In the genomic region with DNA sequence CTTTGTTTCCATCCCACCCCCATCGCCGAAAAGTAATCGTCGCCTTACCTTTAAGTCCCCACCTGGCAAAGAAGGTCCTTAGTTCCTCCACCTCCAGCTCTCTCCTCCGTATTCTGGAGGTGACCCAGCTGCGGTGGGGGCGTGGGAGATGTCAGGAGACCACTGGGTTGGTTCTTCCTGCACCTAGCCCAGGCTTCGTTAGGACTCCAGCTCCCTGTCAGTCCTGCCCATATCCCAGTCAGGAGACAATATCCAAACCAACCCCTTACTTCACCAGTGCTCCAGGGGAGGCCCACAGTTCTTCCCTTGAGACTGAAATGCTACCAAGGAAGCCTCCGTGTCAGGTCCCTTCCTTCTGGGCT, we compare ENCODE assay signal across 13 cellular contexts. TPM values are rescaled to one million over a fixed set of nuclear protein-coding genes. Genes with fewer than 3 reads are reported as not detected.
DNase-seq lines count a peak whose midpoint lies in the region; ATAC-seq and TF ChIP-seq lines count a peak whose summit lies in the region.
"Had no signal": no experiment of that assay in that cellular context is flagged by ENCODE, and none has a peak within 500 bp of the region (broad histone marks: within the 10 kb centered on the region; RNA-seq: fewer than 3 reads in every experiment).

No MANE protein-coding gene starts in this region.

- intact Hi-C loops in left lung (cut with DNase I), result no loop called here

- H3K9me3 ChIP-seq in left lung, result no peaks in the 10 kb centered on the region
- no peaks in the 10 kb centered on the region for H3K9me3 ChIP-seq in stomach smooth muscle (ENCODE audit: control insufficient read depth in 2 of 2, low read length in 2 of 2)
- H3K9me3 ChIP-seq: SK-N-SH had no signal

- H3K27me3 ChIP-seq in left lung (peaks cover 0 to 49% of the 10 kb centered on the region in 2 donors), stomach smooth muscle (ENCODE audit: control insufficient read depth in 1 of 2, insufficient read depth in 2 of 2, low read length in 2 of 2) (no peaks in the 10 kb centered on the region)

- peak overlapping the region; percentile 87 to 90 for H3K9ac ChIP-seq in stomach smooth muscle (ENCODE audit: low read length in 2 of 2)
- H3K9ac ChIP-seq: SK-N-SH had no signal

- no peak for TF ChIP-seq CTCF in left lung (IDR thresholded peaks at IDR 0.05)

- H3K36me3 ChIP-seq in left lung, result no peaks in the 10 kb centered on the region
- H3K36me3 ChIP-seq in stomach smooth muscle (ENCODE audit: control insufficient read depth in 2 of 2, insufficient read depth in 2 of 2, low read length in 2 of 2), result no peaks in the 10 kb centered on the region

- H3K4me1 ChIP-seq in left lung (peaks cover 32 to 58% of the 10 kb centered on the region in 2 donors), stomach smooth muscle (ENCODE audit: control insufficient read depth, insufficient read depth, low read length) (peaks cover 59% of the 10 kb centered on the region)

- DNase-seq in DMS53 (lab: John Stamatoyannopoulos, UW) (peak; percentile 46), DMS53 treated with DMSO at 0.1 percent for 48 hours (lab: John Stamatoyannopoulos, UW; ENCODE audit: unreplicated experiment) (no peak), left lung (no peak), GF-D8 (lab: John Stamatoyannopoulos, UW) (no peak), medulla oblongata (ENCODE audit: extremely low spot score) (no peak)
- DNase-seq in stimulated activated CD4-positive, alpha-beta T cell treated with anti-CD3 and anti-CD28 coated beads, Interleukin-12 subunit alpha, Interleukin-12 subunit beta, amount 100 ng/mL, for 4 hours, result no peak
- DNase-seq: erythroblast, NCI-H2081 treated with DMSO at 0.1 percent for 48 hours, SK-N-SH had no signal

- peak overlapping the region; percentile 90 for H3K27ac ChIP-seq in angular gyrus (ENCODE audit: low read depth, low read length)
- H3K27ac ChIP-seq in left lung, result peak overlapping the region; percentile 89 to 92
- H3K27ac ChIP-seq in stomach smooth muscle (ENCODE audit: low read length), result peak overlapping the region; percentile 97

- no peak for ATAC-seq in left lung

- H3K4me3 ChIP-seq in left lung (peak overlapping the region; percentile 52 to 56), stomach smooth muscle (ENCODE audit: low read length in 2 of 2) (peak overlapping the region; percentile 47 to 82)

RNA-seq across cellular contexts. Expression of a gene that starts 0.7 kb away (rescaled TPM):
- 10 to 100 TPM; 47.9 to 94.1 TPM for total RNA-seq in left lung
- total RNA-seq: A172, neural crest cell had no signal

RNA-seq across cellular contexts. Expression of a gene that starts 10.6 kb away (rescaled TPM):
- 10 to 100 TPM in 1 of 2 donors, 1 to 10 TPM in 1; 4.3 to 15.0 TPM for total RNA-seq in left lung

RNA-seq across cellular contexts. Expression of a gene that starts 11.6 kb away (rescaled TPM):
- total RNA-seq in left lung, result 10 to 100 TPM; 20.6 to 41.8 TPM
- total RNA-seq: A172 had no signal

RNA-seq across cellular contexts. Expression of a gene that starts 51.1 kb away (rescaled TPM):
- total RNA-seq in left lung, result not detected
- total RNA-seq: A172, neural crest cell had no signal
